In the genomic region with DNA sequence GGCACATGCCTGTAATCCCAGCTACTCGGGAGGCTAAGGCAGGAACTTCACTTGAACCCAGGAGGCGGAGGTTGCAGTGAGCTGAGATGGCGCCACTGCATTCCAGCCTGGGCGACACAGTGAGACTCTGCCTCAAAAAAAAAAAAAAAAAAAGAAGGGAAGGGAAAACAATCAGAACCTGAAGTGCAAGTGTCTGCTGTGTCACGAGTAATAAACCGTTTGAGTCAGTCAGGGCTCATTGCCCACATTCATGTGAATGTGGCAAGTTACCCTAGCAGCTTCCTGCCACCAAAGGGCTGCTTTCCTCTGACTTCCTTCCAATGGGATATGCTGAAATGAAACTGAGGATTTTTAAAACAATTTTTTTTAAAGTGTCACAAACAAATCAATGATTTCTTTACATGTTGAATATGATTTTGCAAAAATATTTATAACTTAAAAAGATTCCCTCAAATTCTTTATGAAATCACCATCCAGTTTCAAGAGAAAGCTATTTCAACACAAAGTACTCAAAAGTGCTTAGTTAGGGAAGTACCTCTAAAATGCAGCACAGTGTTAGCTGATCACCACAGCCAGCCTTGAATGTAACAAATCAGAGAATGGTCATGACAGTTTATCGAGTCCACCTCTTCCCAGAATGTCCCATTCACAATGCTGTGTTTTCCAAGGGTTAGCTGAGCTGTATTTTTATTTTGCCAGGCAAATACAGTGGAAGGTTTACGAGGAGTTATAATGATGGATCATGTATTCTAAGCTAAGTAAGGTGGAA, we compare ENCODE assay signal across 8 cellular contexts. TPM values are rescaled to one million over a fixed set of nuclear protein-coding genes. Genes with fewer than 3 reads are reported as not detected.
DNase-seq lines count a peak whose midpoint lies in the region; ATAC-seq and TF ChIP-seq lines count a peak whose summit lies in the region.

No MANE protein-coding gene starts in this region.

- WGBS in tibial nerve, 2 donors, result 44 to 47% methylated on average over 8 of the region's 8 CpGs

- no peak for TF ChIP-seq POLR2A in tibial nerve (IDR thresholded peaks at IDR 0.05)

- H3K4me1 ChIP-seq in Loucy (ENCODE audit: insufficient read depth, low read length, poor library complexity, severe bottlenecking), result peaks cover 26% of the 10 kb centered on the region
- H3K4me1 ChIP-seq in tibial nerve, result peaks cover 0 to 15% (median 2%) of the 10 kb centered on the region in 4 donors

- peak overlapping the region in 3 of 4 donors; percentile 17 to 87 (median 82) for H3K27ac ChIP-seq in tibial nerve

- H3K4me3 ChIP-seq in Loucy (ENCODE audit: low read length, poor library complexity, severe bottlenecking), result peak overlapping the region; percentile 15
- H3K4me3 ChIP-seq in tibial nerve, result no peak overlapping the region

- no peaks in the 10 kb centered on the region; the same call in 1 of the 2 replicates for H3F3A ChIP-seq in Loucy (ENCODE audit: low read depth)

- peak in 1 of 2 donors; percentile 59 for TF ChIP-seq EP300 in tibial nerve (IDR thresholded peaks at IDR 0.05)

- DNase-seq in AG08395 (ENCODE audit: low spot score) (peak; percentile 91), anterior cingulate cortex (lab: John Stamatoyannopoulos, UW) (peak in 34 of 58 donors; percentile 5 to 69 (median 35)), islet precursor cell (peak; percentile 74), tibial nerve (ENCODE audit: low spot score in 2 of 2) (peak in 1 of 2 donors; percentile 71), NCI-H1694 (lab: John Stamatoyannopoulos, UW) (no peak)

- H4K20me1 ChIP-seq in Loucy (ENCODE audit: insufficient read depth, low read length, poor library complexity, severe bottlenecking), result no peaks in the 10 kb centered on the region

- TF ChIP-seq CTCF in Loucy (conservative IDR thresholded peaks at IDR 0.05; ENCODE audit: low read length), result no peak
- no peak for TF ChIP-seq CTCF in tibial nerve (IDR thresholded peaks at IDR 0.05)

- H3K9me3 ChIP-seq in Loucy (ENCODE audit: insufficient read depth, low read depth, low read length) (peaks cover 5% of the 10 kb centered on the region; the same call in 1 of the 2 replicates), tibial nerve (peaks cover 0 to 17% (median 2%) of the 10 kb centered on the region in 4 donors)

- H3K79me2 ChIP-seq in Loucy (ENCODE audit: insufficient read depth, low read length), result no peaks in the 10 kb centered on the region

- ATAC-seq in GM18909 (IDR thresholded peaks at IDR 0.05; ENCODE audit: poor library complexity, unreplicated experiment) (peak; percentile 86), GM18520 (IDR thresholded peaks at IDR 0.05; ENCODE audit: unreplicated experiment) (no peak)

- no peak overlapping the region for H2AFZ ChIP-seq in Loucy (ENCODE audit: low read length)

- peaks cover 17% of the 10 kb centered on the region; the same call in 1 of the 2 replicates for H3K36me3 ChIP-seq in Loucy (ENCODE audit: insufficient read depth, low read length)
- H3K36me3 ChIP-seq in tibial nerve, result peaks cover 0 to 46% (median 0%) of the 10 kb centered on the region in 3 donors

- H3K4me2 ChIP-seq in Loucy (ENCODE audit: low read depth, low read length, poor library complexity, severe bottlenecking), result peak overlapping the region; percentile 53

- no peaks in the 10 kb centered on the region for H3K27me3 ChIP-seq in Loucy (ENCODE audit: insufficient read depth, low read length, poor library complexity, severe bottlenecking)
- H3K27me3 ChIP-seq in tibial nerve, result no peaks in the 10 kb centered on the region

- H3K9me2 ChIP-seq in Loucy (replicated peaks; ENCODE audit: low read depth, low read length), result no peaks in the 10 kb centered on the region

- peak overlapping the region; percentile 36 for H3K9ac ChIP-seq in Loucy (ENCODE audit: low read depth, low read length, poor library complexity, severe bottlenecking)

RNA-seq across cellular contexts. Expression of gene WDSUB1, which starts 36.4 kb away (rescaled TPM):
- total RNA-seq in tibial nerve, result 1 to 10 TPM; 4.3 to 7.0 (median 6.1) TPM
